Comparison of ENCODE assay signal across 21 cellular contexts in the genomic region with DNA sequence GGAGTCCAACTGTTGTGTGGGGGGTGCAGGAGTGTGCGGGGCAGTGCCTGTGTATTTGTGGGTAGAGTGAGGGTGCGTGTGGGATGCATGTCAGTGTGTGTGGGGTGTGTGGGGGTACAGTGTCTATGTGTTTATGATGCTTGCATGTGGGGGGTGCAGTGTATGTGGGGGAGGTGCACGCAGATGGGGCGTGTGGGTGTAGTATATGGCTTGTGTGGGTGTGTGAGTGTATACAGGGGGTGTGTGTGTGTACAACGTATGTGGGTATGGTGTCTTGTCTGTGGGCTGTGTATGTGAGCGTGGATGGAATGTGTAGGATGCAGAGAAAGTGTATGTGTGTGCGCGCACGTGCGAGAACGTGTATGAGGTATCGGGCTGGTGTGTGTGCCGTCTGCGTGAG.
"Had no signal": no experiment of that assay in that cellular context is flagged by ENCODE, and none has a peak within 500 bp of the region (broad histone marks: within the 10 kb centered on the region; RNA-seq: fewer than 3 reads in every experiment).

No MANE protein-coding gene starts in this region.

- H3K4me3 Mint-ChIP-seq: activated CD4-positive, alpha-beta T cell treated with anti-CD3 and anti-CD28 coated beads for 36 hours; activated CD8-positive, alpha-beta T cell treated with anti-CD3 and anti-CD28 coated beads for 36 hours; activated naive CD4-positive, alpha-beta T cell treated with anti-CD3 and anti-CD28 coated beads, Interleukin-2, amount 50 U/mL, for 24 hours; brain had no signal

- ATAC-seq: activated CD4-positive, alpha-beta T cell treated with anti-CD3 and anti-CD28 coated beads for 36 hours; activated CD8-positive, alpha-beta T cell treated with anti-CD3 and anti-CD28 coated beads for 36 hours had no signal

- H3K27me3 Mint-ChIP-seq: activated CD4-positive, alpha-beta T cell treated with anti-CD3 and anti-CD28 coated beads for 36 hours; activated naive CD4-positive, alpha-beta T cell treated with anti-CD3 and anti-CD28 coated beads, Interleukin-2, amount 50 U/mL, for 24 hours; brain had no signal

- H3K36me3 ChIP-seq: MG63, SJCRH30 had no signal

- H3K9me3 Mint-ChIP-seq: activated naive CD4-positive, alpha-beta T cell treated with anti-CD3 and anti-CD28 coated beads, Interleukin-2, amount 50 U/mL, for 24 hours; brain had no signal

- H3K27ac ChIP-seq: SJCRH30, VCaP had no signal

- DNase-seq: activated CD4-positive, alpha-beta T cell treated with anti-CD3 and anti-CD28 coated beads for 36 hours; activated CD8-positive, alpha-beta memory T cell treated with anti-CD3 and anti-CD28 coated beads, Interleukin-2, amount 50 U/mL, for 48 hours; activated CD8-positive, alpha-beta T cell treated with anti-CD3 and anti-CD28 coated beads for 36 hours; activated effector memory CD4-positive, alpha-beta T cell treated with Interleukin-2 at 50 U/mL for 16 hours; activated naive CD4-positive, alpha-beta T cell; activated T-cell treated with anti-CD3 and anti-CD28 coated beads, Interleukin-2, amount 50 U/mL, for 1 hour; MG63; NCI-H1105; NCI-H1436; NCI-H1694 treated with DMSO at 0.1 percent for 48 hours; NCI-H2081; NCI-H510A treated with DMSO at 0.1 percent for 48 hours; NCI-H69; Right ventricle myocardium superior; SJCRH30; SK-N-SH; T-helper 1 cell had no signal

- H3K27ac Mint-ChIP-seq: activated CD4-positive, alpha-beta T cell treated with anti-CD3 and anti-CD28 coated beads for 36 hours; activated CD8-positive, alpha-beta T cell treated with anti-CD3 and anti-CD28 coated beads for 36 hours; activated naive CD4-positive, alpha-beta T cell treated with anti-CD3 and anti-CD28 coated beads, Interleukin-2, amount 50 U/mL, for 24 hours had no signal

- H3K9ac ChIP-seq: SK-N-SH had no signal

- H3K27me3 ChIP-seq: MG63, SJCRH30 had no signal

- H3K9me3 ChIP-seq: MG63, SJCRH30, SK-N-SH had no signal

- H3K4me1 ChIP-seq: SJCRH30 had no signal

- FAIRE-seq: astrocyte had no signal

- H3K4me1 Mint-ChIP-seq: activated CD4-positive, alpha-beta T cell treated with anti-CD3 and anti-CD28 coated beads for 36 hours; activated naive CD4-positive, alpha-beta T cell treated with anti-CD3 and anti-CD28 coated beads, Interleukin-2, amount 50 U/mL, for 24 hours had no signal

- H3K4me3 ChIP-seq: MG63, SJCRH30 had no signal

- H3K4me2 ChIP-seq: SK-N-SH had no signal
